ENCODE assay signal across 8 cellular contexts in genomic region chr19:5434970-5435641, GRCh38. TPM values are rescaled to one million over a fixed set of nuclear protein-coding genes. Genes with fewer than 3 reads are reported as not detected.
DNase-seq lines count a peak whose midpoint lies in the region; ATAC-seq lines count a peak whose summit lies in the region.

No MANE protein-coding gene starts in this region.

- H3F3A ChIP-seq in GM23248 (ENCODE audit: insufficient read depth): peaks cover 16% of the 10 kb centered on the region

- no peaks in the 10 kb centered on the region for H3K4me1 Mint-ChIP-seq in T-helper 2 cell treated with Interferon-gamma antibody and Interleukin-4, amounts not matched to agents 5 μg/mL and 100 μg/mL, for 36 hours (ENCODE audit: low read depth)

- in situ Hi-C loops in GM23248 (cut with MboI): no loop called here

- no peaks in the 10 kb centered on the region for H3K9me2 ChIP-seq in GM23248 (ENCODE audit: insufficient read depth)

- DNase-seq in GM23248 (peak; percentile 98), SJCRH30 (no peak), Right ventricle myocardium superior (no peak)
- DNase-seq in T-helper 2 cell treated with Interferon-gamma antibody and Interleukin-4, amounts not matched to agents 5 μg/mL and 100 μg/mL, for 36 hours (ENCODE audit: low spot score): peak; percentile 13
- DNase-seq in stimulated activated CD4-positive, alpha-beta T cell treated with anti-CD3 and anti-CD28 coated beads, Interleukin-4, amount 100 ng/mL, for 1 hour: peak; percentile 39

- H3K27ac Mint-ChIP-seq in T-helper 2 cell treated with Interferon-gamma antibody and Interleukin-4, amounts not matched to agents 5 μg/mL and 100 μg/mL, for 36 hours: no peak overlapping the region

- no peaks in the 10 kb centered on the region for H3K36me3 ChIP-seq in GM23248 (ENCODE audit: low read depth)
- H3K36me3 ChIP-seq in SJCRH30: no peaks in the 10 kb centered on the region

- H3K4me1 ChIP-seq in GM23248 (ENCODE audit: insufficient read depth): peaks cover 22% of the 10 kb centered on the region
- no peaks in the 10 kb centered on the region for H3K4me1 ChIP-seq in SJCRH30

- H3K9me3 Mint-ChIP-seq in T-helper 2 cell treated with Interferon-gamma antibody and Interleukin-4, amounts not matched to agents 5 μg/mL and 100 μg/mL, for 36 hours: peaks cover 5% of the 10 kb centered on the region

- H3K9ac ChIP-seq in GM23248: peak overlapping the region; percentile 14; the same call in 1 of the 2 replicates

- H3K27ac ChIP-seq in GM23248: peak overlapping the region; percentile 69
- H3K27ac ChIP-seq in SJCRH30: no peak overlapping the region

- H3K4me3 ChIP-seq in GM23248 (no peak overlapping the region), SJCRH30 (no peak overlapping the region)

- intact Hi-C loops in Right ventricle myocardium superior (cut with DNase I): no loop called here

- no peak overlapping the region for H3K4me3 Mint-ChIP-seq in T-helper 2 cell treated with Interferon-gamma antibody and Interleukin-4, amounts not matched to agents 5 μg/mL and 100 μg/mL, for 36 hours

- WGBS in GM23248 (ENCODE audit: low coverage in 1 of 2, low lambda C conversion rate in 2 of 2, missing lambda C conversion rate in 2 of 2), 2 experiments: 4 to 8% methylated on average over 8 to 9 of the region's 9 CpGs

- H3K36me3 Mint-ChIP-seq in T-helper 2 cell treated with Interferon-gamma antibody and Interleukin-4, amounts not matched to agents 5 μg/mL and 100 μg/mL, for 36 hours (ENCODE audit: low read depth): no peaks in the 10 kb centered on the region

- no peaks in the 10 kb centered on the region for H3K79me2 ChIP-seq in GM23248 (ENCODE audit: insufficient read depth)

- H3K27me3 ChIP-seq in GM23248 (replicated peaks; ENCODE audit: insufficient read depth): no peaks in the 10 kb centered on the region
- no peaks in the 10 kb centered on the region for H3K27me3 ChIP-seq in SJCRH30

- H3K4me2 ChIP-seq in GM23248 (ENCODE audit: unreplicated experiment): peak overlapping the region; percentile 37

- peaks cover 11% of the 10 kb centered on the region for H3K27me3 Mint-ChIP-seq in T-helper 2 cell treated with Interferon-gamma antibody and Interleukin-4, amounts not matched to agents 5 μg/mL and 100 μg/mL, for 36 hours (ENCODE audit: low read depth)

- H2AFZ ChIP-seq in GM23248: no peak overlapping the region

- no peaks in the 10 kb centered on the region for H4K20me1 ChIP-seq in GM23248 (ENCODE audit: insufficient read depth)

- ATAC-seq in esophagus mucosa (peak; percentile 67), GM19023 (IDR thresholded peaks at IDR 0.05; ENCODE audit: unreplicated experiment) (no peak), Right ventricle myocardium superior (ENCODE audit: poor library complexity) (no peak), HG03039 (IDR thresholded peaks at IDR 0.05; ENCODE audit: unreplicated experiment) (no peak)

- H3K9me3 ChIP-seq in GM23248 (ENCODE audit: low read depth): no peaks in the 10 kb centered on the region
- no peaks in the 10 kb centered on the region for H3K9me3 ChIP-seq in SJCRH30 (replicated peaks)

RNA-seq across cellular contexts. Expression of gene ZNRF4, which starts 20.1 kb away (rescaled TPM):
- not detected in 2 replicates for total RNA-seq in GM23248 (2014; rRNA removed; shearing (Covaris generic))
- polyA plus RNA-seq in GM23248 (2016; fragmentation: Nextera tagmentation; extraction: Ambion mirVana): not detected in 2 replicates
- total RNA-seq in esophagus mucosa (not detected), Right ventricle myocardium superior (not detected)
- total RNA-seq in SJCRH30 (2014; rRNA removed; shearing (Covaris generic)): not detected in 2 replicates

Comparison
In these comparisons a context has a peak if more than half of its experiments do, and no peak if none do; other contexts are left out.
1. DNase-seq: peak in GM23248 (single experiment), T-helper 2 cell treated with Interferon-gamma antibody and Interleukin-4, amounts not matched to agents 5 μg/mL and 100 μg/mL, for 36 hours (single experiment) and stimulated activated CD4-positive, alpha-beta T cell treated with anti-CD3 and anti-CD28 coated beads, Interleukin-4, amount 100 ng/mL, for 1 hour (single experiment); none in SJCRH30 (0 of 2) and Right ventricle myocardium superior (single experiment).